In genomic region chr3:127819086-127819485, GRCh38 we compare ENCODE assay signal across 16 cellular contexts. TPM values are rescaled to one million over a fixed set of nuclear protein-coding genes. Genes with fewer than 3 reads are reported as not detected.
A peak's percentile ranks its signal among the peaks of the same experiment; 100 is the strongest.
DNase-seq lines count a peak whose midpoint lies in the region; ATAC-seq and TF ChIP-seq lines count a peak whose summit lies in the region.
"Had no signal": no experiment of that assay in that cellular context is flagged by ENCODE, and none has a peak within 500 bp of the region (broad histone marks: within the 10 kb centered on the region; RNA-seq: fewer than 3 reads in every experiment).

No MANE protein-coding gene starts in this region.

- RAD21 ChIA-PET in HCT116 (lab: Charles Lee; ENCODE audit: low non-redundant PET in 1 of 2, low total read pairs in 2 of 2, uncharacterized antibody in 2 of 2, unreplicated experiment in 2 of 2), result no interaction called here

- H3K14ac ChIP-seq in trophoblast cell (ENCODE audit: low read length), result no peak overlapping the region

- H3K4me2 ChIP-seq in HCT116 (ENCODE audit: low read length) (peak overlapping the region; percentile 96), trophoblast cell (ENCODE audit: low read length) (no peak overlapping the region)

- ATAC-seq in HCT116, result no peak
- ATAC-seq: sciatic nerve; stimulated activated naive CD8-positive, alpha-beta T cell treated with anti-CD3 and anti-CD28 coated beads, Interleukin-15, Interleukin-2, amounts not matched to agents 100 U/mL and 50 U/mL, for 24 hours; T-helper 17 cell had no signal

- CTCF ChIA-PET in HCT116 (lab: Charles Lee), result no interaction called here

- no peak overlapping the region for H4K8ac ChIP-seq in trophoblast cell (ENCODE audit: low read depth, low read length)

- TF ChIP-seq RAD21 in HCT116 (IDR thresholded peaks at IDR 0.05; ENCODE audit: low read depth), result no peak

- no peak overlapping the region for H4K12ac ChIP-seq in trophoblast cell (ENCODE audit: low read depth, low read length)

- peak overlapping the region; percentile 13 for H4K91ac ChIP-seq in trophoblast cell (ENCODE audit: low read depth, low read length)

- H2BK12ac ChIP-seq in trophoblast cell (ENCODE audit: low read length), result no peak overlapping the region

- H3K36me3 ChIP-seq in HCT116 (ENCODE audit: control insufficient read depth in 1 of 2, insufficient read depth in 2 of 2, low read length in 2 of 2) (no peaks in the 10 kb centered on the region), trophoblast cell (ENCODE audit: control insufficient read depth in 1 of 2, insufficient read depth in 2 of 2, low read length in 2 of 2) (no peaks in the 10 kb centered on the region), prostate gland (no peaks in the 10 kb centered on the region)

- peak overlapping the region; percentile 27 for H2BK120ac ChIP-seq in trophoblast cell (ENCODE audit: insufficient read depth, low read length, poor library complexity)

- H4K20me1 ChIP-seq in HCT116 (ENCODE audit: insufficient read depth), result no peaks in the 10 kb centered on the region

- no peak overlapping the region for H3K23ac ChIP-seq in trophoblast cell (ENCODE audit: low read length)

- H3K4me3 ChIP-seq in HCT116 (replicated peaks in 1 of 2; ENCODE audit: low read depth in 1 of 2, low read length in 2 of 2), result no peak overlapping the region
- H3K4me3 ChIP-seq in epithelial cell of proximal tubule (ENCODE audit: low read depth, low read length), result peak overlapping the region; percentile 86
- no peak overlapping the region for H3K4me3 ChIP-seq in trophoblast cell (ENCODE audit: low read depth, low read length)
- no peak overlapping the region for H3K4me3 ChIP-seq in prostate gland
- H3K4me3 ChIP-seq: MG63 had no signal

- peak overlapping the region; percentile 11 for H2BK5ac ChIP-seq in trophoblast cell (ENCODE audit: low read depth, low read length, poor library complexity)

- no TSS peak for BruUV-seq in HCT116 (replicated peaks; lab: Mats Ljungman, UMichigan)

- POLR2A ChIA-PET in HCT116 (lab: Charles Lee), result no interaction called here

- no peaks in the 10 kb centered on the region for H3K9me2 ChIP-seq in HCT116 (ENCODE audit: insufficient read depth)

- no peaks in the 10 kb centered on the region for H3K79me2 ChIP-seq in HCT116 (ENCODE audit: insufficient read depth, low read length)
- peaks cover 2% of the 10 kb centered on the region for H3K79me2 ChIP-seq in trophoblast cell (ENCODE audit: control insufficient read depth, insufficient read depth, low read length, poor library complexity)

- WGBS in trophoblast cell (ENCODE audit: extremely low coverage, insufficient coverage, insufficient read length), result no CpG with 5 or more reads among the region's 9 CpGs
- WGBS in prostate gland, result 73% methylated on average over 9 of the region's 9 CpGs

- H3K9ac ChIP-seq in HCT116 (ENCODE audit: low read length) (peak overlapping the region; percentile 16; the same call in 1 of the 2 replicates), trophoblast cell (ENCODE audit: low read length) (no peak overlapping the region)

- peaks cover 42 to 84% of the 10 kb centered on the region in 2 experiments for H3K4me1 ChIP-seq in HCT116 (ENCODE audit: control insufficient read depth in 1 of 2, insufficient read depth in 2 of 2, low read length in 2 of 2)
- H3K4me1 ChIP-seq in trophoblast cell (ENCODE audit: control insufficient read depth in 1 of 2, insufficient read depth in 2 of 2, low read length in 2 of 2), result peaks cover 26 to 30% of the 10 kb centered on the region in 2 experiments
- H3K4me1 ChIP-seq in prostate gland (replicated peaks), result peaks cover 8% of the 10 kb centered on the region

- H2AFZ ChIP-seq in HCT116 (ENCODE audit: low read depth, low read length, poor library complexity, severe bottlenecking) (no peak overlapping the region), trophoblast cell (ENCODE audit: insufficient read depth, low read length, poor library complexity) (no peak overlapping the region)

- H3K18ac ChIP-seq in trophoblast cell (ENCODE audit: low read length), result no peak overlapping the region

- TF ChIP-seq POLR2A in HCT116 (IDR thresholded peaks at IDR 0.05; ENCODE audit: borderline replicate concordance, extremely low read depth, insufficient read depth, insufficient read length) (no peak), prostate gland (IDR thresholded peaks at IDR 0.05) (no peak)

- H2AK5ac ChIP-seq in trophoblast cell (ENCODE audit: low read length), result no peak overlapping the region

- H3K4ac ChIP-seq in trophoblast cell (ENCODE audit: low read depth, low read length), result no peak overlapping the region

- TF ChIP-seq CTCF in HCT116 (IDR thresholded peaks at IDR 0.05 in 2 of 3, conservative IDR thresholded peaks at IDR 0.05 in 1 of 3; ENCODE audit: borderline replicate concordance in 1 of 3, insufficient read depth in 1 of 3, low read depth in 2 of 3, low read length in 2 of 3), result no peak
- no peak for TF ChIP-seq CTCF in epithelial cell of proximal tubule (conservative IDR thresholded peaks at IDR 0.05; ENCODE audit: low read depth, low read length)
- no peak for TF ChIP-seq CTCF in prostate gland (IDR thresholded peaks at IDR 0.05)

- no peak overlapping the region for H3K27ac ChIP-seq in HCT116 (ENCODE audit: low read depth, low read length)
- no peak overlapping the region for H3K27ac ChIP-seq in trophoblast cell (ENCODE audit: low read depth, low read length)
- H3K27ac ChIP-seq in prostate gland, result no peak overlapping the region

- intact Hi-C loops in HCT116 (cut with micrococcal nuclease), result no loop called here
- intact Hi-C loops in prostate gland (cut with DNase I), result loop anchor here (10.0 kb wide), 1 partner anchor 224 kb away; the partner anchor contains the start of genes MCM2 and TPRA1

- peaks cover 25% of the 10 kb centered on the region for H3K79me1 ChIP-seq in trophoblast cell (ENCODE audit: low read length)

- H3K9me3 ChIP-seq in HCT116 (ENCODE audit: control insufficient read depth in 1 of 2, insufficient read depth in 1 of 2, low read depth in 1 of 2, low read length in 2 of 2) (no peaks in the 10 kb centered on the region), trophoblast cell (ENCODE audit: insufficient read depth, low read depth, low read length) (peaks cover 6% of the 10 kb centered on the region), prostate gland (no peaks in the 10 kb centered on the region)
- H3K9me3 ChIP-seq: ascending aorta, MG63 had no signal

- no peak for DNase-seq in HCT116 (ENCODE audit: low read depth, low spot score)
- DNase-seq in NCI-H1436 treated with DMSO at 0.1 percent for 48 hours (lab: John Stamatoyannopoulos, UW), result peak; percentile 46
- DNase-seq in epithelial cell of proximal tubule (ENCODE audit: low read depth), result no peak
- DNase-seq in trophoblast cell, result peak in 1 of 2 donors; percentile 34
- no peak for DNase-seq in NCI-H187 (lab: John Stamatoyannopoulos, UW)
- DNase-seq in prostate gland (ENCODE audit: low spot score), result no peak
- no peak for DNase-seq in stimulated activated CD4-positive, alpha-beta T cell treated with anti-CD3 and anti-CD28 coated beads, Interleukin-1b, Interleukin-23, amount 100 ng/mL, for 48 hours
- DNase-seq: activated CD4-positive, alpha-beta T cell treated with anti-CD3 and anti-CD28 coated beads, Interleukin-2, amount 10 ng/mL, durations not matched to agents 24 days and 14 days; CD4-positive, CD25-positive, alpha-beta regulatory T cell; H9; MG63; NCI-H510A treated with DMSO at 0.1 percent for 48 hours; stimulated activated naive CD8-positive, alpha-beta T cell treated with anti-CD3 and anti-CD28 coated beads, Interleukin-15, Interleukin-2, amounts not matched to agents 100 U/mL and 50 U/mL, for 24 hours; T-helper 17 cell had no signal

- no peaks in the 10 kb centered on the region for H3K27me3 ChIP-seq in HCT116 (ENCODE audit: insufficient read depth, low read length)
- peaks cover 6% of the 10 kb centered on the region for H3K27me3 ChIP-seq in trophoblast cell (ENCODE audit: insufficient read depth, low read length)
- no peaks in the 10 kb centered on the region for H3K27me3 ChIP-seq in prostate gland (replicated peaks; ENCODE audit: insufficient read depth)
- H3K27me3 ChIP-seq: ascending aorta, MG63 had no signal

TF ChIP-seq in HCT116, 20 proteins besides CTCF, POLR2A, EP300 and RAD21:
- TF ChIP-seq FOSL1 (IDR thresholded peaks at IDR 0.05; ENCODE audit: low read depth) (no peak), CBX3 (IDR thresholded peaks at IDR 0.05; ENCODE audit: low read depth) (no peak), ZFX (IDR thresholded peaks at IDR 0.05) (no peak), JUND (IDR thresholded peaks at IDR 0.05) (no peak)

RNA-seq across cellular contexts. Expression of gene MGLL, which starts 3.2 kb away (rescaled TPM):
- 6.8 TPM for total RNA-seq in HCT116 (2021; ENCODE audit: unreplicated experiment)
- 9.5 and 14.7 TPM in 2 replicates for polyA plus RNA-seq in HCT116 (2012)
- 82.2 and 85.1 TPM in 2 replicates for total RNA-seq in epithelial cell of proximal tubule
- 8.0 and 9.2 TPM in 2 replicates for polyA plus RNA-seq in trophoblast cell (2013)
- 10 to 100 TPM; 20.0 to 31.8 TPM for total RNA-seq in prostate gland
